Comparison of ENCODE assay signal across 2 cellular contexts in genomic region chr19:18736415-18737336, GRCh38.
TF ChIP-seq lines count a peak whose summit lies in the region.

No MANE protein-coding gene starts in this region.

TF ChIP-seq in HEK293, 187 proteins besides CTCF, POLR2A, EP300 and RAD21:
- TF ChIP-seq SP3 (tag by site-specific recombination; IDR thresholded peaks at IDR 0.05), result no peak
- TF ChIP-seq ZNF623 (tag by site-specific recombination; IDR thresholded peaks at IDR 0.05), result peak; percentile 91

TF ChIP-seq in K562, 482 proteins besides CTCF, POLR2A, EP300 and RAD21:
- no peak for TF ChIP-seq ETV5 (CRISPR knock-in tag; IDR thresholded peaks at IDR 0.05; ENCODE audit: low read depth)
- peak; percentile 49 for TF ChIP-seq NFIC (IDR thresholded peaks at IDR 0.05)
- TF ChIP-seq ZNF740 (CRISPR knock-in tag; IDR thresholded peaks at IDR 0.05), result 0 out of 2 replicates have a peak, but pooled peaks have one; percentile 13
- TF ChIP-seq ZNF740 (tag; IDR thresholded peaks at IDR 0.05), result no peak
- no peak for TF ChIP-seq RFX7 (CRISPR knock-in tag; IDR thresholded peaks at IDR 0.05)
- TF ChIP-seq POU5F1 (IDR thresholded peaks at IDR 0.05; ENCODE audit: borderline replicate concordance, low read depth, low read length, partially characterized antibody), result no peak
